In genomic region chr19:35328851-35329285, GRCh38 we compare ENCODE assay signal across 11 cellular contexts. TPM values are rescaled to one million over a fixed set of nuclear protein-coding genes. Genes with fewer than 3 reads are reported as not detected.
DNase-seq lines count a peak whose midpoint lies in the region; ATAC-seq, FAIRE-seq and TF ChIP-seq lines count a peak whose summit lies in the region.
"Had no signal": no experiment of that assay in that cellular context is flagged by ENCODE, and none has a peak within 500 bp of the region (broad histone marks: within the 10 kb centered on the region; RNA-seq: fewer than 3 reads in every experiment).

CD22 (plus strand) TSS chr19:35329187; CDS start chr19:35332041, 2,854 bp downstream.

- DNase-seq in GM18507 (ENCODE audit: extremely low spot score, insufficient read length, low read depth) (no peak), KBM-7 (peak; percentile 64), activated B cell treated with CpG ODN at 0.5 μM for 24 hours (peak; percentile 68), cortex of kidney (lab: John Stamatoyannopoulos, UW) (no peak)
- DNase-seq in stimulated activated naive B cell treated with anti-CD40 and anti-IgM and Interleukin-4, amounts not matched to agents 10 μg/mL and 1 μg/mL and 100 μg/mL, for 72 hours: peak; percentile 74
- DNase-seq: adrenal gland, EL had no signal

- H3K4me3 Mint-ChIP-seq in activated B cell treated with CpG ODN at 0.5 μM for 24 hours: peak within 1 kb of the TSS; percentile 90
- peak within 1 kb of the TSS; percentile 85 to 89 for H3K4me3 Mint-ChIP-seq in stimulated activated naive B cell treated with anti-CD40 and anti-IgM and Interleukin-4, amounts not matched to agents 10 μg/mL and 1 μg/mL and 100 μg/mL, for 72 hours
- H3K4me3 Mint-ChIP-seq: WTC11 had no signal

- H3K4me1 Mint-ChIP-seq in activated B cell treated with CpG ODN at 0.5 μM for 24 hours: peaks cover 84% of the 10 kb centered on the region
- peaks cover 52 to 90% of the 10 kb centered on the region in 2 donors for H3K4me1 Mint-ChIP-seq in stimulated activated naive B cell treated with anti-CD40 and anti-IgM and Interleukin-4, amounts not matched to agents 10 μg/mL and 1 μg/mL and 100 μg/mL, for 72 hours

- ATAC-seq in activated B cell treated with CpG ODN at 0.5 μM for 24 hours (ENCODE audit: low read depth) (peak; percentile 65), GM21367 (IDR thresholded peaks at IDR 0.05; ENCODE audit: unreplicated experiment) (no peak), gastroesophageal sphincter (no peak)
- ATAC-seq in stimulated activated naive B cell treated with anti-CD40 and anti-IgM and Interleukin-4, amounts not matched to agents 10 μg/mL and 1 μg/mL and 100 μg/mL, for 72 hours (replicated peaks): peak; percentile 77 to 82
- ATAC-seq: WTC11 had no signal

- CTCF ChIA-PET in activated B cell treated with CpG ODN at 0.5 μM for 24 hours (lab: Charles Lee): interaction anchor here (1.4 to 2.3 kb wide), 2 partner anchors 19 to 139 kb away, joined by 3 to 6 read pairs; partner anchors contain the start of gene FFAR1

- TF ChIP-seq EP300 in gastroesophageal sphincter (IDR thresholded peaks at IDR 0.05): no peak

- no peaks in the 10 kb centered on the region for H3K27me3 Mint-ChIP-seq in activated B cell treated with CpG ODN at 0.5 μM for 24 hours
- no peaks in the 10 kb centered on the region for H3K27me3 Mint-ChIP-seq in stimulated activated naive B cell treated with anti-CD40 and anti-IgM and Interleukin-4, amounts not matched to agents 10 μg/mL and 1 μg/mL and 100 μg/mL, for 72 hours

- POLR2A ChIA-PET in activated B cell treated with CpG ODN at 0.5 μM for 24 hours (lab: Charles Lee): interaction anchor here (1.1 to 17.7 kb wide), 11 partner anchors 9 to 133 kb away, joined by 4 to 645 read pairs (median 7); partner anchors contain the start of genes FFAR1 and USF2

- H3K4me1 ChIP-seq in gastroesophageal sphincter: no peaks in the 10 kb centered on the region
- H3K4me1 ChIP-seq: adrenal gland had no signal

- no peak for TF ChIP-seq CTCF in activated B cell treated with CpG ODN at 0.5 μM for 24 hours (IDR thresholded peaks at IDR 0.05)
- no peak for TF ChIP-seq CTCF in gastroesophageal sphincter (IDR thresholded peaks at IDR 0.05)

- H3K9me3 ChIP-seq in gastroesophageal sphincter: no peaks in the 10 kb centered on the region
- H3K9me3 ChIP-seq: adrenal gland had no signal

- H3K27ac Mint-ChIP-seq in activated B cell treated with CpG ODN at 0.5 μM for 24 hours: peak within 1 kb of the TSS; percentile 94
- peak within 1 kb of the TSS; percentile 94 for H3K27ac Mint-ChIP-seq in stimulated activated naive B cell treated with anti-CD40 and anti-IgM and Interleukin-4, amounts not matched to agents 10 μg/mL and 1 μg/mL and 100 μg/mL, for 72 hours

- in situ Hi-C loops in KBM-7 (cut with MboI; ENCODE audit: low pct_unique_long_range_greater_than_20kb, low sequenced_read_pairs): no loop called here

- no peak for TF ChIP-seq POLR2A in gastroesophageal sphincter (IDR thresholded peaks at IDR 0.05)

- H3K4me3 ChIP-seq in gastroesophageal sphincter: no peak within 1 kb of the TSS
- H3K4me3 ChIP-seq: adrenal gland had no signal

- peaks cover 63% of the 10 kb centered on the region for H3K27me3 ChIP-seq in gastroesophageal sphincter
- H3K27me3 ChIP-seq: adrenal gland had no signal

- H3K9me3 Mint-ChIP-seq in activated B cell treated with CpG ODN at 0.5 μM for 24 hours: no peaks in the 10 kb centered on the region
- peaks cover 0 to 1% of the 10 kb centered on the region in 2 donors for H3K9me3 Mint-ChIP-seq in stimulated activated naive B cell treated with anti-CD40 and anti-IgM and Interleukin-4, amounts not matched to agents 10 μg/mL and 1 μg/mL and 100 μg/mL, for 72 hours
- H3K9me3 Mint-ChIP-seq: WTC11 had no signal

- H3K36me3 ChIP-seq in gastroesophageal sphincter: no peaks in the 10 kb centered on the region
- H3K36me3 ChIP-seq: adrenal gland had no signal

- peaks cover 45% of the 10 kb centered on the region for H3K36me3 Mint-ChIP-seq in activated B cell treated with CpG ODN at 0.5 μM for 24 hours (ENCODE audit: low read depth)
- peaks cover 23 to 33% of the 10 kb centered on the region in 2 donors for H3K36me3 Mint-ChIP-seq in stimulated activated naive B cell treated with anti-CD40 and anti-IgM and Interleukin-4, amounts not matched to agents 10 μg/mL and 1 μg/mL and 100 μg/mL, for 72 hours
- H3K36me3 Mint-ChIP-seq: WTC11 had no signal

- intact Hi-C loops in activated B cell treated with CpG ODN at 0.5 μM for 24 hours (cut with micrococcal nuclease): loop anchor here (2.0 to 10.0 kb wide), 3 partner anchors 48 to 386 kb away; partner anchors contain the start of genes FXYD7 and KMT2B

- H3K27ac ChIP-seq in gastroesophageal sphincter: no peak within 1 kb of the TSS
- H3K27ac ChIP-seq: adrenal gland had no signal

- 59 to 75% methylated on average over 7 to 12 of the region's 12 CpGs for WGBS in gastroesophageal sphincter (ENCODE audit: low coverage in 1 of 2), 2 donors

- peak; percentile 94 for FAIRE-seq in GM18507 (lab: Jason Lieb, UNC)
- FAIRE-seq: endometrium had no signal

RNA-seq across cellular contexts. Expression of gene CD22, which starts in this region (rescaled TPM):
- total RNA-seq in activated B cell treated with CpG ODN at 0.5 μM for 24 hours (920 and 1,096 TPM in 2 replicates), gastroesophageal sphincter (1 to 10 TPM; 2.7 to 5.6 (median 4.9) TPM)

Comparison
In these comparisons a context has a peak if more than half of its experiments do, and no peak if none do; other contexts are left out.
1. RNA of gene CD22 (total RNA-seq): 920 to 1,096 TPM in activated B cell treated with CpG ODN at 0.5 μM for 24 hours; 2.7 to 5.6 TPM in gastroesophageal sphincter; every median in the first group is over 100 times any median in the second.
2. DNase-seq: peak in KBM-7 (single experiment), activated B cell treated with CpG ODN at 0.5 μM for 24 hours (single experiment) and stimulated activated naive B cell treated with anti-CD40 and anti-IgM and Interleukin-4, amounts not matched to agents 10 μg/mL and 1 μg/mL and 100 μg/mL, for 72 hours (single experiment); none in GM18507 (single experiment) and cortex of kidney (single experiment).
3. ATAC-seq: peak in activated B cell treated with CpG ODN at 0.5 μM for 24 hours (single experiment) and stimulated activated naive B cell treated with anti-CD40 and anti-IgM and Interleukin-4, amounts not matched to agents 10 μg/mL and 1 μg/mL and 100 μg/mL, for 72 hours (2 of 2); none in GM21367 (single experiment) and gastroesophageal sphincter (single experiment).